ENCODE assay signal across 8 cellular contexts in genomic region chr1:157156058-157156541, GRCh38. TPM values are rescaled to one million over a fixed set of nuclear protein-coding genes. Genes with fewer than 3 reads are reported as not detected.
DNase-seq lines count a peak whose midpoint lies in the region; ATAC-seq, FAIRE-seq and TF ChIP-seq lines count a peak whose summit lies in the region.

No MANE protein-coding gene starts in this region.

- DNase-seq in AG08396 (ENCODE audit: low spot score) = peak; percentile 71
- DNase-seq in NCI-H2171 (lab: John Stamatoyannopoulos, UW) = peak; percentile 24
- DNase-seq in bronchial epithelial cell (ENCODE audit: low read depth) = peak; percentile 36
- peak; percentile 66 for DNase-seq in kidney tubule cell (ENCODE audit: low spot score)
- peak; percentile 79 for DNase-seq in stimulated activated CD4-positive, alpha-beta T cell treated with anti-CD3 and anti-CD28 coated beads, Interleukin-4, amount 100 ng/mL, for 24 hours
- no peak for DNase-seq in NCI-H510A (lab: John Stamatoyannopoulos, UW)

- H3K36me3 ChIP-seq in bronchial epithelial cell (ENCODE audit: control insufficient read depth, insufficient read depth, low read length) = no peaks in the 10 kb centered on the region

- ATAC-seq in GM21723 (IDR thresholded peaks at IDR 0.05; ENCODE audit: unreplicated experiment) = peak; percentile 62
- peak; percentile 58 to 63 for ATAC-seq in activated CD4-positive, CD25-positive, alpha-beta regulatory T cell treated with anti-CD3 and anti-CD28 coated beads, Interleukin-2, amount 50 U/mL, for 24 hours

- no peaks in the 10 kb centered on the region for H3K27me3 ChIP-seq in bronchial epithelial cell (ENCODE audit: control insufficient read depth, insufficient read depth, low read length)

- no peak overlapping the region for H3K4me3 ChIP-seq in bronchial epithelial cell (ENCODE audit: low read depth, low read length)

- peak; percentile 92 for TF ChIP-seq CTCF in bronchial epithelial cell (IDR thresholded peaks at IDR 0.05; ENCODE audit: insufficient read depth, low read length, severe bottlenecking)

- no peak for FAIRE-seq in bronchial epithelial cell (lab: Jason Lieb, UNC)

RNA-seq across cellular contexts. Expression of gene ETV3, which starts 17.9 kb away (rescaled TPM):
- total RNA-seq in bronchial epithelial cell = 17.1 and 17.9 TPM in 2 replicates

RNA-seq across cellular contexts. Expression of gene ETV3L, which starts 56.5 kb away (rescaled TPM):
- not detected in 2 replicates for total RNA-seq in bronchial epithelial cell
